ENCODE assay signal across 11 cellular contexts in genomic region chr16:50371936-50372595, GRCh38. TPM values are rescaled to one million over a fixed set of nuclear protein-coding genes. Genes with fewer than 3 reads are reported as not detected.
DNase-seq lines count a peak whose midpoint lies in the region; ATAC-seq and TF ChIP-seq lines count a peak whose summit lies in the region.
"Had no signal": no experiment of that assay in that cellular context is flagged by ENCODE, and none has a peak within 500 bp of the region (broad histone marks: within the 10 kb centered on the region; RNA-seq: fewer than 3 reads in every experiment).

No MANE protein-coding gene starts in this region.

- no peaks in the 10 kb centered on the region for H3K9me3 ChIP-seq in hepatocyte (ENCODE audit: low read depth)
- H3K9me3 ChIP-seq in sigmoid colon, result no peaks in the 10 kb centered on the region
- H3K9me3 ChIP-seq in PC-3 (ENCODE audit: low read length), result no peaks in the 10 kb centered on the region

- no TSS peak for BruUV-seq in PC-3 (replicated peaks; lab: Mats Ljungman, UMichigan)

- peak; percentile 48 for TF ChIP-seq CTCF in hepatocyte (IDR thresholded peaks at IDR 0.05; ENCODE audit: poor library complexity)
- TF ChIP-seq CTCF in sigmoid colon (IDR thresholded peaks at IDR 0.05), result peak in 3 of 4 experiments; percentile 20 to 40 (median 22)
- no peak for TF ChIP-seq CTCF in PC-3 (conservative IDR thresholded peaks at IDR 0.05; ENCODE audit: low read depth, low read length)

- no peaks in the 10 kb centered on the region for H3F3A ChIP-seq in PC-3 (ENCODE audit: low read length, unreplicated experiment)

- H3K27ac ChIP-seq in hepatocyte (no peak overlapping the region), sigmoid colon (peak overlapping the region; percentile 67 to 84 (median 72)), PC-3 (ENCODE audit: low read length) (no peak overlapping the region)

- in situ Hi-C loops in KBM-7 (cut with MboI; ENCODE audit: low pct_unique_long_range_greater_than_20kb, low sequenced_read_pairs), result no loop called here

- H3K9me2 ChIP-seq in hepatocyte (replicated peaks; ENCODE audit: insufficient read depth) (no peaks in the 10 kb centered on the region), PC-3 (replicated peaks; ENCODE audit: low read length) (no peaks in the 10 kb centered on the region)

- intact Hi-C loops in sigmoid colon (cut with DNase I) (loop anchor here (2.0 kb wide), 3 partner anchors 177 to 293 kb away; partner anchors contain the start of gene NKD1), PC-3 (cut with micrococcal nuclease) (loop anchor here (10.0 kb wide), 1 partner anchor 293 kb away; no protein-coding TSS in a partner anchor)

- H3K79me2 ChIP-seq in hepatocyte (peaks cover 15% of the 10 kb centered on the region), PC-3 (ENCODE audit: low read length) (peaks cover 13% of the 10 kb centered on the region)

- H3K36me3 ChIP-seq in hepatocyte (replicated peaks; ENCODE audit: insufficient read depth, low read depth), result no peaks in the 10 kb centered on the region
- H3K36me3 ChIP-seq in sigmoid colon, result peaks cover 0 to 2% (median 0%) of the 10 kb centered on the region in 4 donors
- no peaks in the 10 kb centered on the region for H3K36me3 ChIP-seq in PC-3 (ENCODE audit: low read depth, low read length)

- POLR2A ChIA-PET in PC-3 (lab: Charles Lee; ENCODE audit: unreplicated experiment), result no interaction called here

- peak; percentile 26 for DNase-seq in DMS53 (lab: John Stamatoyannopoulos, UW)
- DNase-seq in DMS53 treated with DMSO at 0.1 percent for 48 hours (lab: John Stamatoyannopoulos, UW; ENCODE audit: unreplicated experiment), result no peak
- DNase-seq in anterior cingulate cortex (lab: John Stamatoyannopoulos, UW), result peak in 45 of 58 donors; percentile 8 to 74 (median 43)
- DNase-seq in hepatocyte (ENCODE audit: low spot score), result peak; percentile 63
- no peak for DNase-seq in sigmoid colon
- no peak for DNase-seq in HuH-7 (ENCODE audit: low spot score)
- DNase-seq in KBM-7, result no peak
- DNase-seq in PC-3, result no peak
- DNase-seq: 8988T; KG1; stimulated activated CD4-positive, alpha-beta T cell treated with anti-CD3 and anti-CD28 coated beads, Interleukin-12 subunit alpha, Interleukin-12 subunit beta, amount 100 ng/mL, for 4 hours had no signal

- no peak for TF ChIP-seq POLR2A in sigmoid colon (IDR thresholded peaks at IDR 0.05)

- CTCF ChIA-PET in PC-3 (lab: Charles Lee), result no interaction called here

- no peaks in the 10 kb centered on the region for H3K27me3 ChIP-seq in hepatocyte
- no peaks in the 10 kb centered on the region for H3K27me3 ChIP-seq in sigmoid colon
- no peaks in the 10 kb centered on the region for H3K27me3 ChIP-seq in PC-3 (ENCODE audit: low read length)

- TF ChIP-seq EP300 in sigmoid colon (IDR thresholded peaks at IDR 0.05), result no peak

- WGBS in hepatocyte (ENCODE audit: low lambda C conversion rate, missing lambda C conversion rate), result 62% methylated on average over 7 of the region's 7 CpGs
- 63 to 74% methylated on average over 7 of the region's 7 CpGs for WGBS in sigmoid colon, 2 donors

- H3K4me3 ChIP-seq in hepatocyte, result no peak overlapping the region
- H3K4me3 ChIP-seq in sigmoid colon, result no peak overlapping the region
- H3K4me3 ChIP-seq in PC-3 (ENCODE audit: low read length), result no peak overlapping the region

- H3K4me2 ChIP-seq in hepatocyte (no peak overlapping the region), PC-3 (ENCODE audit: low read length) (no peak overlapping the region)

- H4K20me1 ChIP-seq in hepatocyte (ENCODE audit: insufficient read depth, poor library complexity, severe bottlenecking) (peaks cover 8% of the 10 kb centered on the region), PC-3 (ENCODE audit: low read length) (no peaks in the 10 kb centered on the region)

- no peak for ATAC-seq in PC-3

- H3K9ac ChIP-seq in PC-3 (ENCODE audit: low read length), result no peak overlapping the region

- H2AFZ ChIP-seq in hepatocyte (no peak overlapping the region), PC-3 (ENCODE audit: low read length) (no peak overlapping the region)

- H3K4me1 ChIP-seq in hepatocyte (ENCODE audit: insufficient read depth) (peaks cover 8% of the 10 kb centered on the region), sigmoid colon (peaks cover 0 to 39% (median 19%) of the 10 kb centered on the region in 4 donors), PC-3 (ENCODE audit: insufficient read depth, low read length) (peaks cover 6% of the 10 kb centered on the region; the same call in 1 of the 2 replicates)

RNA-seq across cellular contexts. Expression of gene BRD7, which starts 3.3 kb away (rescaled TPM):
- total RNA-seq in hepatocyte (51.3 and 53.7 TPM in 2 replicates), sigmoid colon (10 to 100 TPM; 52.0 to 56.4 (median 53.7) TPM), PC-3 (2014; rRNA removed) (38.4 and 40.0 TPM in 2 replicates)
- polyA plus RNA-seq in hepatocyte (51.2 and 58.4 TPM in 2 replicates), sigmoid colon (10 to 100 TPM; 34.2 to 38.6 (median 38.6) TPM)

Comparison
In these comparisons a context has a peak if more than half of its experiments do, and no peak if none do; other contexts are left out.
1. DNase-seq: peak in DMS53 (single experiment), anterior cingulate cortex (45 of 58) and hepatocyte (single experiment); none in DMS53 treated with DMSO at 0.1 percent for 48 hours (single experiment), sigmoid colon (single experiment), HuH-7 (single experiment), KBM-7 (single experiment) and PC-3 (single experiment).
2. H3K27ac ChIP-seq: peak in sigmoid colon (4 of 4); none in hepatocyte (single experiment) and PC-3 (single experiment).